In the genomic region with DNA sequence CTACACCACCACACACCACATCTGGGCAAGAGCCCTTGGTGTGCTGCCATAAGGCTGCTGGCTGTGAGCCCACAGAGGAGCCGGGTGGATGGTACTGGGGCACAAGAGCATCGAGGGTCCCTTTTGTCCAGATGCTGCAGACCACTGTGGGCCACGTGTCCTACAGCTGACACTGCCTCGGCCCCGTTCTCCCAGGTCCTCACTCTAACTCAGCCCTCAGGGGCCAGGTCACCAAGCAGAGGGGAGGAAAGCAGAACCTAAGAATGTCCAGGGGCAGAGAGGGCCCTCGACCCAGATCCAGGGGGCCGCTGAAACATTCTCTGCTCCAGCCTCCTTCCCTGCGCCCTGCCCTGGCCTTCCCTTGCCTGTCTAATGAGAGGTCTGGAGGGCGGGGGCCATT, we compare ENCODE assay signal across 25 cellular contexts.
A peak's percentile ranks its signal among the peaks of the same experiment; 100 is the strongest.
DNase-seq lines count a peak whose midpoint lies in the region; ATAC-seq and FAIRE-seq lines count a peak whose summit lies in the region.
"Had no signal": no experiment of that assay in that cellular context is flagged by ENCODE, and none has a peak within 500 bp of the region (broad histone marks: within the 10 kb centered on the region; RNA-seq: fewer than 3 reads in every experiment).

No MANE protein-coding gene starts in this region.

- CTCF ChIA-PET in activated CD4-positive, alpha-beta T cell treated with anti-CD3 and anti-CD28 coated beads for 36 hours (lab: Charles Lee), result no interaction called here
- CTCF ChIA-PET in CD4-positive, alpha-beta memory T cell (lab: Charles Lee; ENCODE audit: partially characterized antibody), result interaction anchor here (0.6 to 1.0 kb wide), 4 partner anchors 10 to 229 kb away, joined by 3 to 4 read pairs (median 4); partner anchors contain the start of gene ACKR3

- H3K27ac ChIP-seq in CD4-positive, alpha-beta memory T cell (ENCODE audit: low read depth, low read length), result no peak overlapping the region

- ATAC-seq in activated CD4-positive, alpha-beta T cell treated with anti-CD3 and anti-CD28 coated beads for 36 hours, result peak; percentile 21
- ATAC-seq in left lobe of liver, result peak; percentile 33
- ATAC-seq in stimulated activated effector memory CD8-positive, alpha-beta T cell treated with anti-CD3 and anti-CD28 coated beads, Interleukin-12 subunit alpha, Interleukin-12 subunit beta, amount 100 ng/mL, for 72 hours, result peak; percentile 22
- no peak for ATAC-seq in GM19324 (IDR thresholded peaks at IDR 0.05; ENCODE audit: low FRiP score, unreplicated experiment)

- intact Hi-C loops in activated CD4-positive, alpha-beta T cell treated with anti-CD3 and anti-CD28 coated beads for 36 hours (cut with DNase I, micrococcal nuclease), result no loop called here
- intact Hi-C loops in CD4-positive, alpha-beta memory T cell (cut with micrococcal nuclease), result no loop called here

- H3K27me3 Mint-ChIP-seq in activated CD4-positive, alpha-beta T cell treated with anti-CD3 and anti-CD28 coated beads for 36 hours, result peaks cover 2% of the 10 kb centered on the region
- H3K27me3 Mint-ChIP-seq in CD4-positive, alpha-beta memory T cell, result peaks cover 10 to 12% of the 10 kb centered on the region in 2 donors

- H3K4me1 Mint-ChIP-seq in activated CD4-positive, alpha-beta T cell treated with anti-CD3 and anti-CD28 coated beads for 36 hours, result peaks cover 12% of the 10 kb centered on the region
- H3K4me1 Mint-ChIP-seq in stimulated activated effector memory CD8-positive, alpha-beta T cell treated with anti-CD3 and anti-CD28 coated beads, Interleukin-12 subunit alpha, Interleukin-12 subunit beta, amount 100 ng/mL, for 72 hours, result peaks cover 13% of the 10 kb centered on the region
- H3K4me1 Mint-ChIP-seq in CD4-positive, alpha-beta memory T cell, result peaks cover 16 to 23% (median 17%) of the 10 kb centered on the region in 4 donors

- no peak overlapping the region for H3K27ac Mint-ChIP-seq in activated CD4-positive, alpha-beta T cell treated with anti-CD3 and anti-CD28 coated beads for 36 hours
- no peak overlapping the region for H3K27ac Mint-ChIP-seq in stimulated activated effector memory CD8-positive, alpha-beta T cell treated with anti-CD3 and anti-CD28 coated beads, Interleukin-12 subunit alpha, Interleukin-12 subunit beta, amount 100 ng/mL, for 72 hours
- peak overlapping the region in 1 of 7 donors; percentile 6 for H3K27ac Mint-ChIP-seq in CD4-positive, alpha-beta memory T cell
- H3K27ac Mint-ChIP-seq: HFFc6 had no signal

- FAIRE-seq in HTR-8/SVneo (lab: Jason Lieb, UNC) (peak; percentile 63), urothelium cell line (lab: Jason Lieb, UNC) (no peak)
- FAIRE-seq: GM19239, H54 had no signal

- no peaks in the 10 kb centered on the region for H3K9me3 Mint-ChIP-seq in activated CD4-positive, alpha-beta T cell treated with anti-CD3 and anti-CD28 coated beads for 36 hours (ENCODE audit: low read depth)
- H3K9me3 Mint-ChIP-seq in stimulated activated effector memory CD8-positive, alpha-beta T cell treated with anti-CD3 and anti-CD28 coated beads, Interleukin-12 subunit alpha, Interleukin-12 subunit beta, amount 100 ng/mL, for 72 hours, result no peaks in the 10 kb centered on the region
- no peaks in the 10 kb centered on the region for H3K9me3 Mint-ChIP-seq in CD4-positive, alpha-beta memory T cell
- H3K9me3 Mint-ChIP-seq: CD8-positive, alpha-beta memory T cell; HFFc6 had no signal

- H3K4me3 ChIP-seq in CD4-positive, alpha-beta memory T cell (ENCODE audit: low read length in 2 of 2), result no peak overlapping the region

- H3K36me3 ChIP-seq in CD4-positive, alpha-beta memory T cell (ENCODE audit: insufficient read depth, low read length), result no peaks in the 10 kb centered on the region

- POLR2A ChIA-PET in activated CD4-positive, alpha-beta T cell treated with anti-CD3 and anti-CD28 coated beads for 36 hours (lab: Charles Lee), result no interaction called here
- POLR2A ChIA-PET in CD4-positive, alpha-beta memory T cell (lab: Charles Lee; ENCODE audit: partially characterized antibody), result interaction anchor here (0.9 kb wide), 1 partner anchor 10 kb away, joined by 3 read pairs; no protein-coding TSS in a partner anchor

- DNase-seq in activated CD4-positive, alpha-beta T cell treated with anti-CD3 and anti-CD28 coated beads for 36 hours, result no peak
- DNase-seq in activated CD4-positive, alpha-beta T cell treated with anti-CD3 and anti-CD28 coated beads for 1 hour, result no peak
- DNase-seq in HTR-8/SVneo (ENCODE audit: insufficient read length, low spot score), result no peak
- DNase-seq in left lobe of liver (ENCODE audit: low spot score), result peak; percentile 36
- DNase-seq in stimulated activated effector memory CD8-positive, alpha-beta T cell treated with anti-CD3 and anti-CD28 coated beads, Interleukin-12 subunit alpha, Interleukin-12 subunit beta, amount 100 ng/mL, for 72 hours (ENCODE audit: low spot score in 2 of 2), result no peak
- no peak for DNase-seq in urothelium cell line (ENCODE audit: low spot score)
- no peak for DNase-seq in CD4-positive, alpha-beta memory T cell
- DNase-seq: AML-193; C1 segment of cervical spinal cord; Calu3; CD8-positive, alpha-beta memory T cell; DMS53; EL; GF-D8; HFFc6; Karpas-422; MV-4-11; NCI-H1694 treated with DMSO at 0.1 percent for 48 hours; NCI-H2081 treated with DMSO at 0.1 percent for 48 hours; NCI-H2171 treated with DMSO at 0.1 percent for 48 hours; NCI-H524 treated with DMSO at 0.1 percent for 48 hours; NCI-H82 had no signal

- peaks cover 12% of the 10 kb centered on the region for H3K4me1 ChIP-seq in CD4-positive, alpha-beta memory T cell (ENCODE audit: insufficient read depth, low read length)

- no peaks in the 10 kb centered on the region for H3K9me3 ChIP-seq in CD4-positive, alpha-beta memory T cell (ENCODE audit: control insufficient read depth in 1 of 2, low read length in 2 of 2)

- no peaks in the 10 kb centered on the region for H3K36me3 Mint-ChIP-seq in activated CD4-positive, alpha-beta T cell treated with anti-CD3 and anti-CD28 coated beads for 36 hours (ENCODE audit: low read depth)
- no peaks in the 10 kb centered on the region for H3K36me3 Mint-ChIP-seq in stimulated activated effector memory CD8-positive, alpha-beta T cell treated with anti-CD3 and anti-CD28 coated beads, Interleukin-12 subunit alpha, Interleukin-12 subunit beta, amount 100 ng/mL, for 72 hours
- no peaks in the 10 kb centered on the region for H3K36me3 Mint-ChIP-seq in CD4-positive, alpha-beta memory T cell
- H3K36me3 Mint-ChIP-seq: CD8-positive, alpha-beta memory T cell had no signal

- H3K27me3 ChIP-seq in CD4-positive, alpha-beta memory T cell (ENCODE audit: insufficient read depth, low read length), result no peaks in the 10 kb centered on the region

- H3K4me3 Mint-ChIP-seq in activated CD4-positive, alpha-beta T cell treated with anti-CD3 and anti-CD28 coated beads for 36 hours, result no peak overlapping the region
- no peak overlapping the region for H3K4me3 Mint-ChIP-seq in stimulated activated effector memory CD8-positive, alpha-beta T cell treated with anti-CD3 and anti-CD28 coated beads, Interleukin-12 subunit alpha, Interleukin-12 subunit beta, amount 100 ng/mL, for 72 hours
- no peak overlapping the region for H3K4me3 Mint-ChIP-seq in CD4-positive, alpha-beta memory T cell
- H3K4me3 Mint-ChIP-seq: CD8-positive, alpha-beta memory T cell; HFFc6 had no signal
